In the genomic region with DNA sequence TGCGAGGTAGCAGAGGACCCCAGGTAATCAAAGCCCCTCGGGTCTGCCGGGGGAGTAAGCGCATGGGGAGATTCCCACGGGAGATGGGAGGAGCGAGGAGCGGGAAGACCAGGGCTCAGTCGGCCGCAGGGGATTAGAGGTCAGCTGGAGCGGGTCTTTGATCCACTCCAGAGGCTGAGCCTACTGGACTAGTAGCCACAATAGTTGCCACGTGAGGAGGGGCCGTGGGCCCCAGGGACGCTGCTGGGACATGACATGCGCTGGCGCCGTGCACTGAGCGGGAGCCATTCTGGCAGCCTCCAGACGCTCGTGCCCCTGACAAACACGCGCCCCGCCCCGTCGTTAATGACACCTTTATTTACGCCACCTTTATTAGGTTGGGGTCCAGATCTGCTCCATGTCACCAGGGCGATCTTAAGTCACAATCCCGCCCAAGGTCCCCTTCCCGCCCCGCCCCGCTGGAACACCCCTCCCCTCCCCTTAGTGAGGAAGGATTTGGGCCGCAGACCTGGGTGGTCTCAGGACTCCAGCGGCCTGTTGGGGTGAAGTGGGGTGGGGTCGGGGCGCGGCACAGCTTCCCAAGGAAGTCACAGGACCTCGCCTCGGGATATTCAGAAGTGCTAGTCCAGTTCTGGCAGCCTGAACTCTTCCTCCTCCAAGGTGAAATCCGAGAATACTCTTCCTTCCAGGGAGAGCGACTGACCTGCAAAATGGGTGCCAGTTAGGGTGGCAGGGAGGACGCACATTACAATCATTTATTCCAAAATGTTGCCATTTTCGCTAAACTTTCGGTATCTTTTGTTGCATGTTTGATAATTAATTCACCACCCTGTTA, we compare ENCODE assay signal across 10 cellular contexts. TPM values are rescaled to one million over a fixed set of nuclear protein-coding genes. Genes with fewer than 3 reads are reported as not detected.
A peak's percentile ranks its signal among the peaks of the same experiment; 100 is the strongest.
DNase-seq lines count a peak whose midpoint lies in the region; ATAC-seq and TF ChIP-seq lines count a peak whose summit lies in the region.
"Had no signal": no experiment of that assay in that cellular context is flagged by ENCODE, and none has a peak within 500 bp of the region (broad histone marks: within the 10 kb centered on the region; RNA-seq: fewer than 3 reads in every experiment).

No MANE protein-coding gene starts in this region.

- peak overlapping the region; percentile 74 for H3K27ac Mint-ChIP-seq in T-helper 1 cell treated with Interleukin-12 subunit alpha and Interleukin-12 subunit beta and Interleukin-4 antibody, amounts not matched to agents 30 μg/mL and 1 μg/mL, for 36 hours

- H3K4me1 Mint-ChIP-seq in T-helper 1 cell treated with Interleukin-12 subunit alpha and Interleukin-12 subunit beta and Interleukin-4 antibody, amounts not matched to agents 30 μg/mL and 1 μg/mL, for 36 hours (ENCODE audit: low read depth) = peaks cover 16% of the 10 kb centered on the region

- no peaks in the 10 kb centered on the region for H3K79me2 ChIP-seq in mammary epithelial cell (ENCODE audit: insufficient read depth, low read length)

- no peaks in the 10 kb centered on the region for H4K20me1 ChIP-seq in mammary epithelial cell (ENCODE audit: insufficient read depth, low read length)

- no peak for DNase-seq in T-helper 1 cell
- no peak for DNase-seq in mammary epithelial cell
- DNase-seq in lower lobe of right lung = no peak
- no peak for DNase-seq in midbrain (lab: John Stamatoyannopoulos, UW)
- no peak for DNase-seq in cortex of kidney (lab: John Stamatoyannopoulos, UW)

- ATAC-seq in lower lobe of right lung (peak in 1 of 2 donors; percentile 34), HG03520 (IDR thresholded peaks at IDR 0.05; ENCODE audit: unreplicated experiment) (no peak)

- peak overlapping the region; percentile 71 for H3K4me3 Mint-ChIP-seq in T-helper 1 cell treated with Interleukin-12 subunit alpha and Interleukin-12 subunit beta and Interleukin-4 antibody, amounts not matched to agents 30 μg/mL and 1 μg/mL, for 36 hours

- no peaks in the 10 kb centered on the region for H3K9me3 Mint-ChIP-seq in T-helper 1 cell treated with Interleukin-12 subunit alpha and Interleukin-12 subunit beta and Interleukin-4 antibody, amounts not matched to agents 30 μg/mL and 1 μg/mL, for 36 hours

- no peak for TF ChIP-seq CTCF in mammary epithelial cell (conservative IDR thresholded peaks at IDR 0.05 in 1 of 2, IDR thresholded peaks at IDR 0.05 in 1 of 2; ENCODE audit: extremely low read depth in 1 of 2, insufficient read depth in 1 of 2, low read depth in 1 of 2, low read length in 2 of 2)
- no peak for TF ChIP-seq CTCF in lower lobe of right lung (IDR thresholded peaks at IDR 0.05)

- H3K9me3 ChIP-seq in mammary epithelial cell (replicated peaks; ENCODE audit: insufficient read depth, low read length) = no peaks in the 10 kb centered on the region
- no peaks in the 10 kb centered on the region for H3K9me3 ChIP-seq in lower lobe of right lung
- H3K9me3 ChIP-seq in stomach smooth muscle (ENCODE audit: control insufficient read depth in 2 of 2, low read length in 2 of 2) = no peaks in the 10 kb centered on the region

- H3K4me3 ChIP-seq in mammary epithelial cell (replicated peaks in 1 of 3; ENCODE audit: insufficient read depth in 1 of 3, low read depth in 2 of 3, low read length in 3 of 3) (peak overlapping the region in 1 of 3 experiments; percentile 17), lower lobe of right lung (peak overlapping the region; percentile 46), stomach smooth muscle (ENCODE audit: low read length in 2 of 2) (peak overlapping the region; percentile 53 to 64)
- H3K4me3 ChIP-seq: lung had no signal

- dilution Hi-C loops in mammary epithelial cell (cut with HindIII; ENCODE audit: low sequenced_read_pairs) = loop anchor here (5.0 kb wide), 1 partner anchor 65 kb away; no protein-coding TSS in a partner anchor

- BruUV-seq in mammary epithelial cell (replicated peaks; lab: Mats Ljungman, UMichigan) = no TSS peak

- H3K36me3 ChIP-seq in mammary epithelial cell (ENCODE audit: insufficient read depth, low read length) (no peaks in the 10 kb centered on the region), lower lobe of right lung (no peaks in the 10 kb centered on the region), stomach smooth muscle (ENCODE audit: control insufficient read depth in 2 of 2, insufficient read depth in 2 of 2, low read length in 2 of 2) (no peaks in the 10 kb centered on the region)

- H3K4me1 ChIP-seq in mammary epithelial cell (ENCODE audit: insufficient read depth, low read length) (peaks cover 5% of the 10 kb centered on the region), lower lobe of right lung (peaks cover 10% of the 10 kb centered on the region), stomach smooth muscle (ENCODE audit: control insufficient read depth, insufficient read depth, low read length) (peaks cover 6% of the 10 kb centered on the region)

- 15% methylated on average over 22 of the region's 42 CpGs for WGBS in mammary epithelial cell (ENCODE audit: low coverage, missing lambda C conversion rate)

- H3K27me3 ChIP-seq in mammary epithelial cell (ENCODE audit: insufficient read depth, low read length) (peaks cover 14% of the 10 kb centered on the region), lower lobe of right lung (ENCODE audit: low read depth) (peaks cover 14% of the 10 kb centered on the region), stomach smooth muscle (ENCODE audit: control insufficient read depth in 1 of 2, insufficient read depth in 2 of 2, low read length in 2 of 2) (peaks cover 14 to 19% of the 10 kb centered on the region in 2 donors)

- CTCF ChIA-PET in mammary epithelial cell (lab: Charles Lee; ENCODE audit: low non-redundant PET) = no interaction called here

- H3K27me3 Mint-ChIP-seq in T-helper 1 cell treated with Interleukin-12 subunit alpha and Interleukin-12 subunit beta and Interleukin-4 antibody, amounts not matched to agents 30 μg/mL and 1 μg/mL, for 36 hours (ENCODE audit: low read depth) = peaks cover 20% of the 10 kb centered on the region

- H3K4me2 ChIP-seq in mammary epithelial cell (ENCODE audit: insufficient read depth, low read depth, low read length) = peak overlapping the region; percentile 69

- in situ Hi-C loops in mammary epithelial cell (cut with MboI; ENCODE audit: low sequenced_read_pairs in 2 of 2) = no loop called here

- no peaks in the 10 kb centered on the region for H3K36me3 Mint-ChIP-seq in T-helper 1 cell treated with Interleukin-12 subunit alpha and Interleukin-12 subunit beta and Interleukin-4 antibody, amounts not matched to agents 30 μg/mL and 1 μg/mL, for 36 hours (ENCODE audit: low read depth)

- peak overlapping the region; percentile 55 for H2AFZ ChIP-seq in mammary epithelial cell (ENCODE audit: low read depth, low read length)

- intact Hi-C loops in mammary epithelial cell (cut with micrococcal nuclease) = no loop called here
- intact Hi-C loops in lower lobe of right lung (cut with DNase I) = no loop called here

- H3K27ac ChIP-seq in mammary epithelial cell (ENCODE audit: insufficient read depth, low read depth, low read length) = no peak overlapping the region
- no peak overlapping the region for H3K27ac ChIP-seq in lower lobe of right lung
- no peak overlapping the region for H3K27ac ChIP-seq in stomach smooth muscle (ENCODE audit: low read length)

- H3K9ac ChIP-seq in mammary epithelial cell (ENCODE audit: insufficient read depth, low read length) (no peak overlapping the region), stomach smooth muscle (ENCODE audit: low read length in 2 of 2) (peak overlapping the region in 1 of 2 donors; percentile 5)

RNA-seq across cellular contexts. Expression of a gene that starts 15.0 kb away (rescaled TPM):
- not detected for total RNA-seq in mammary epithelial cell
- not detected for polyA plus RNA-seq in mammary epithelial cell
- polyA minus RNA-seq in mammary epithelial cell = not detected
- not detected for total RNA-seq in lower lobe of right lung
- total RNA-seq: HT1080, lung had no signal
- polyA plus RNA-seq: lung had no signal

RNA-seq across cellular contexts. Expression of a gene that starts 20.0 kb away (rescaled TPM):
- total RNA-seq in mammary epithelial cell = 1 to 10 TPM in 1 of 2 donors, under 1 TPM in 1; 0.85 to 1.8 TPM
- 0.75 TPM for polyA plus RNA-seq in mammary epithelial cell
- polyA minus RNA-seq in mammary epithelial cell = 3.0 TPM
- total RNA-seq in lower lobe of right lung = 0.62 TPM

RNA-seq across cellular contexts. Expression of a gene that starts 26.4 kb away (rescaled TPM):
- not detected for total RNA-seq in mammary epithelial cell
- not detected for polyA plus RNA-seq in mammary epithelial cell
- polyA minus RNA-seq in mammary epithelial cell = not detected
- not detected for total RNA-seq in lower lobe of right lung
- total RNA-seq: HT1080 had no signal
